ENCODE assay signal across 8 cellular contexts in the genomic region with DNA sequence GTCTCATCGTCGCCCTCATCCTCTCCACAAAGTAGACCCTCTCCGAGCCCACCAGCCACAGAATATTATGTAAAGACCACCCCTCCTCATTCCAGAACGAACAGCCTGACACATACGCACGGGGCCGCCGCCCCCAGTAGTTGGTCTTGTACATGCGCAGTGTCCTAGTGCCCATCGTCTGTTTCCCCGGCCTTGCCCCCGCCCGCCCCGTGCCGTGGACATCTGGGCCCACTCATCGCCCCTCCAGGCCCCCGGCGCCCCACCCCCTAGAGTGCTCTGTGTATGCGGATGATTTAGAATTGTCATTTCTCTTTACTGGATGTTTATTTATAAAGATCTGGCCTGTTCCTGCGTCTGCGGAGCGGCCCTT. TPM values are rescaled to one million over a fixed set of nuclear protein-coding genes. Genes with fewer than 3 reads are reported as not detected.
DNase-seq lines count a peak whose midpoint lies in the region; ATAC-seq and TF ChIP-seq lines count a peak whose summit lies in the region.

No MANE protein-coding gene starts in this region.

- H3K36me3 ChIP-seq in iPS-18a (ENCODE audit: control insufficient read depth, low read depth, low read length): peaks cover 9% of the 10 kb centered on the region

- H3K27ac Mint-ChIP-seq in HFFc6: peak overlapping the region; percentile 90
- H3K27ac Mint-ChIP-seq in activated T-helper 2 cell treated with anti-CD3 and anti-CD28 coated beads, Interferon-gamma antibody, Interleukin-2, Interleukin-4, amounts not matched to agents 10 μg/mL and 5 μg/mL and 100 μg/mL, durations not matched to agents 14 hours and 24 hours and 36 hours: peak overlapping the region; percentile 89
- H3K27ac Mint-ChIP-seq in stimulated activated naive CD8-positive, alpha-beta T cell treated with anti-CD3 and anti-CD28 coated beads, Interleukin-15, Interleukin-2, amounts not matched to agents 100 ng/mL and 50 ng/mL, for 24 hours: peak overlapping the region; percentile 74

- H3K9me3 Mint-ChIP-seq in HFFc6: no peaks in the 10 kb centered on the region
- no peaks in the 10 kb centered on the region for H3K9me3 Mint-ChIP-seq in activated T-helper 2 cell treated with anti-CD3 and anti-CD28 coated beads, Interferon-gamma antibody, Interleukin-2, Interleukin-4, amounts not matched to agents 10 μg/mL and 5 μg/mL and 100 μg/mL, durations not matched to agents 14 hours and 24 hours and 36 hours
- no peaks in the 10 kb centered on the region for H3K9me3 Mint-ChIP-seq in stimulated activated naive CD8-positive, alpha-beta T cell treated with anti-CD3 and anti-CD28 coated beads, Interleukin-15, Interleukin-2, amounts not matched to agents 100 ng/mL and 50 ng/mL, for 24 hours

- H3K27ac ChIP-seq in iPS-18a (ENCODE audit: low read length): no peak overlapping the region

- H3K9ac ChIP-seq in iPS-18a (ENCODE audit: low read length): no peak overlapping the region

- DNase-seq in HFFc6 (no peak), NCI-H1048 (lab: John Stamatoyannopoulos, UW) (no peak)
- no peak for DNase-seq in activated T-helper 2 cell treated with anti-CD3 and anti-CD28 coated beads, Interferon-gamma antibody, Interleukin-2, Interleukin-4, amounts not matched to agents 10 μg/mL and 5 μg/mL and 100 μg/mL, durations not matched to agents 14 hours and 24 hours and 36 hours (ENCODE audit: low spot score)
- DNase-seq in activated effector memory CD4-positive, alpha-beta T cell treated with anti-CD3 and anti-CD28 coated beads, Interleukin-2, amount 50 U/mL, for 16 hours: no peak

- ATAC-seq in HG03432 (IDR thresholded peaks at IDR 0.05; ENCODE audit: unreplicated experiment) (no peak), GM18870 (IDR thresholded peaks at IDR 0.05; ENCODE audit: unreplicated experiment) (no peak)

- TF ChIP-seq CTCF in HFFc6 (IDR thresholded peaks at IDR 0.05): no peak

- no peaks in the 10 kb centered on the region for H3K27me3 ChIP-seq in iPS-18a (ENCODE audit: control insufficient read depth, insufficient read depth, low read length)

- intact Hi-C loops in activated T-helper 2 cell treated with anti-CD3 and anti-CD28 coated beads, Interferon-gamma antibody, Interleukin-2, Interleukin-4, amounts not matched to agents 10 μg/mL and 5 μg/mL and 100 μg/mL, durations not matched to agents 14 hours and 24 hours and 36 hours (cut with micrococcal nuclease): loop anchor here (10.0 kb wide), 2 partner anchors 255 to 365 kb away; partner anchors contain the start of genes RNPS1 and TRAF7

- no peaks in the 10 kb centered on the region for H3K9me3 ChIP-seq in iPS-18a (ENCODE audit: control insufficient read depth, low read depth, low read length)

- peaks cover 52% of the 10 kb centered on the region for H3K4me1 Mint-ChIP-seq in HFFc6 (ENCODE audit: low read depth)
- H3K4me1 Mint-ChIP-seq in activated T-helper 2 cell treated with anti-CD3 and anti-CD28 coated beads, Interferon-gamma antibody, Interleukin-2, Interleukin-4, amounts not matched to agents 10 μg/mL and 5 μg/mL and 100 μg/mL, durations not matched to agents 14 hours and 24 hours and 36 hours (ENCODE audit: low read depth): peaks cover 38% of the 10 kb centered on the region
- peaks cover 54% of the 10 kb centered on the region for H3K4me1 Mint-ChIP-seq in stimulated activated naive CD8-positive, alpha-beta T cell treated with anti-CD3 and anti-CD28 coated beads, Interleukin-15, Interleukin-2, amounts not matched to agents 100 ng/mL and 50 ng/mL, for 24 hours (ENCODE audit: low read depth)

- H3K4me3 Mint-ChIP-seq in HFFc6: peak overlapping the region; percentile 84
- H3K4me3 Mint-ChIP-seq in activated T-helper 2 cell treated with anti-CD3 and anti-CD28 coated beads, Interferon-gamma antibody, Interleukin-2, Interleukin-4, amounts not matched to agents 10 μg/mL and 5 μg/mL and 100 μg/mL, durations not matched to agents 14 hours and 24 hours and 36 hours (ENCODE audit: low read depth): peak overlapping the region; percentile 77
- peak overlapping the region; percentile 55 for H3K4me3 Mint-ChIP-seq in stimulated activated naive CD8-positive, alpha-beta T cell treated with anti-CD3 and anti-CD28 coated beads, Interleukin-15, Interleukin-2, amounts not matched to agents 100 ng/mL and 50 ng/mL, for 24 hours

- peaks cover 6% of the 10 kb centered on the region for H3K4me1 ChIP-seq in iPS-18a (ENCODE audit: control insufficient read depth, low read depth, low read length)

- H3K4me3 ChIP-seq in iPS-18a (ENCODE audit: low read length): peak overlapping the region; percentile 41

- H3K27me3 Mint-ChIP-seq in HFFc6 (ENCODE audit: insufficient read depth): peaks cover 25% of the 10 kb centered on the region
- no peaks in the 10 kb centered on the region for H3K27me3 Mint-ChIP-seq in activated T-helper 2 cell treated with anti-CD3 and anti-CD28 coated beads, Interferon-gamma antibody, Interleukin-2, Interleukin-4, amounts not matched to agents 10 μg/mL and 5 μg/mL and 100 μg/mL, durations not matched to agents 14 hours and 24 hours and 36 hours (ENCODE audit: low read depth)
- H3K27me3 Mint-ChIP-seq in stimulated activated naive CD8-positive, alpha-beta T cell treated with anti-CD3 and anti-CD28 coated beads, Interleukin-15, Interleukin-2, amounts not matched to agents 100 ng/mL and 50 ng/mL, for 24 hours: no peaks in the 10 kb centered on the region

- H3K36me3 Mint-ChIP-seq in HFFc6 (ENCODE audit: low read depth): peaks cover 43% of the 10 kb centered on the region
- H3K36me3 Mint-ChIP-seq in activated T-helper 2 cell treated with anti-CD3 and anti-CD28 coated beads, Interferon-gamma antibody, Interleukin-2, Interleukin-4, amounts not matched to agents 10 μg/mL and 5 μg/mL and 100 μg/mL, durations not matched to agents 14 hours and 24 hours and 36 hours (ENCODE audit: low read depth): peaks cover 35% of the 10 kb centered on the region
- H3K36me3 Mint-ChIP-seq in stimulated activated naive CD8-positive, alpha-beta T cell treated with anti-CD3 and anti-CD28 coated beads, Interleukin-15, Interleukin-2, amounts not matched to agents 100 ng/mL and 50 ng/mL, for 24 hours (ENCODE audit: low read depth): peaks cover 25% of the 10 kb centered on the region

RNA-seq across cellular contexts. Expression of gene AMDHD2, which starts 0.5 kb away (rescaled TPM):
- 10 to 100 TPM; 15.6 to 19.3 (median 18.6) TPM for total RNA-seq in HFFc6 (2021; fragmentation: NEBNext Ultra II Directional; extraction: Animal tissue kit (Norgen Biotek cat#: 25700))
- 29.3 and 30.1 TPM in 2 replicates for total RNA-seq in activated T-helper 2 cell treated with anti-CD3 and anti-CD28 coated beads, Interferon-gamma antibody, Interleukin-2, Interleukin-4, amounts not matched to agents 10 μg/mL and 5 μg/mL and 100 μg/mL, durations not matched to agents 14 hours and 24 hours and 36 hours

RNA-seq across cellular contexts. Expression of gene ATP6V0C, which starts 5.9 kb away (rescaled TPM):
- total RNA-seq in HFFc6 (2021; fragmentation: NEBNext Ultra II Directional; extraction: Animal tissue kit (Norgen Biotek cat#: 25700)): 100 to 1,000 TPM; 303 to 341 (median 309) TPM
- 114 and 119 TPM in 2 replicates for total RNA-seq in activated T-helper 2 cell treated with anti-CD3 and anti-CD28 coated beads, Interferon-gamma antibody, Interleukin-2, Interleukin-4, amounts not matched to agents 10 μg/mL and 5 μg/mL and 100 μg/mL, durations not matched to agents 14 hours and 24 hours and 36 hours

RNA-seq across cellular contexts. Expression of gene CEMP1, which starts 11.5 kb away (rescaled TPM):
- total RNA-seq in HFFc6 (2021; fragmentation: NEBNext Ultra II Directional; extraction: Animal tissue kit (Norgen Biotek cat#: 25700)): not detected
- 0.25 TPM in 1 of 2 replicates, not detected in the other for total RNA-seq in activated T-helper 2 cell treated with anti-CD3 and anti-CD28 coated beads, Interferon-gamma antibody, Interleukin-2, Interleukin-4, amounts not matched to agents 10 μg/mL and 5 μg/mL and 100 μg/mL, durations not matched to agents 14 hours and 24 hours and 36 hours

RNA-seq across cellular contexts. Expression of gene PDPK1, which starts 18.1 kb away (rescaled TPM):
- total RNA-seq in HFFc6 (2021; fragmentation: NEBNext Ultra II Directional; extraction: Animal tissue kit (Norgen Biotek cat#: 25700)): 10 to 100 TPM; 34.2 to 43.8 (median 37.0) TPM
- total RNA-seq in activated T-helper 2 cell treated with anti-CD3 and anti-CD28 coated beads, Interferon-gamma antibody, Interleukin-2, Interleukin-4, amounts not matched to agents 10 μg/mL and 5 μg/mL and 100 μg/mL, durations not matched to agents 14 hours and 24 hours and 36 hours: 45.7 and 48.5 TPM in 2 replicates

RNA-seq across cellular contexts. Expression of gene TBC1D24, which starts 44.8 kb away (rescaled TPM):
- 10 to 100 TPM; 15.8 to 30.3 (median 19.0) TPM for total RNA-seq in HFFc6 (2021; fragmentation: NEBNext Ultra II Directional; extraction: Animal tissue kit (Norgen Biotek cat#: 25700))
- 19.6 and 21.4 TPM in 2 replicates for total RNA-seq in activated T-helper 2 cell treated with anti-CD3 and anti-CD28 coated beads, Interferon-gamma antibody, Interleukin-2, Interleukin-4, amounts not matched to agents 10 μg/mL and 5 μg/mL and 100 μg/mL, durations not matched to agents 14 hours and 24 hours and 36 hours
